Comparison of ENCODE assay signal across 14 cellular contexts in genomic region chr6:129440691-129441090, GRCh38.
DNase-seq lines count a peak whose midpoint lies in the region; ATAC-seq, FAIRE-seq and TF ChIP-seq lines count a peak whose summit lies in the region.
"Had no signal": no experiment of that assay in that cellular context is flagged by ENCODE, and none has a peak within 500 bp of the region (broad histone marks: within the 10 kb centered on the region; RNA-seq: fewer than 3 reads in every experiment).

No MANE protein-coding gene starts in this region.

- H3K9me2 ChIP-seq in hepatocyte (replicated peaks; ENCODE audit: insufficient read depth): no peaks in the 10 kb centered on the region

- TF ChIP-seq RAD21 in IMR-90 (IDR thresholded peaks at IDR 0.05; ENCODE audit: low read length): no peak

- H3K9me3 ChIP-seq in IMR-90 (ENCODE audit: control insufficient read depth, insufficient read depth, low read length): no peaks in the 10 kb centered on the region
- no peaks in the 10 kb centered on the region for H3K9me3 ChIP-seq in hepatocyte (ENCODE audit: low read depth)
- no peaks in the 10 kb centered on the region for H3K9me3 ChIP-seq in CD8-positive, alpha-beta T cell (ENCODE audit: low read length)
- H3K9me3 ChIP-seq: transverse colon had no signal

- H3K27ac ChIP-seq in IMR-90 (ENCODE audit: insufficient read depth, low read length) (no peak overlapping the region), hepatocyte (no peak overlapping the region)
- no peak overlapping the region for H3K27ac ChIP-seq in CD8-positive, alpha-beta T cell (ENCODE audit: low read depth, low read length)
- H3K27ac ChIP-seq: transverse colon had no signal

- no peaks in the 10 kb centered on the region for H3K4me1 Mint-ChIP-seq in type B pancreatic cell (ENCODE audit: unreplicated experiment)
- H3K4me1 Mint-ChIP-seq in CD8-positive, alpha-beta T cell (ENCODE audit: low read depth): peaks cover 7% of the 10 kb centered on the region

- H3K9me3 Mint-ChIP-seq in type B pancreatic cell: no peaks in the 10 kb centered on the region
- no peaks in the 10 kb centered on the region for H3K9me3 Mint-ChIP-seq in CD8-positive, alpha-beta T cell
- H3K9me3 Mint-ChIP-seq: CD4-positive, alpha-beta T cell had no signal

- H3K79me2 ChIP-seq in hepatocyte: no peaks in the 10 kb centered on the region

- H4K5ac ChIP-seq in IMR-90 (ENCODE audit: low read depth, low read length): no peak overlapping the region

- H4K8ac ChIP-seq in IMR-90 (ENCODE audit: low read depth in 2 of 2, low read length in 2 of 2): no peak overlapping the region

- no peak overlapping the region for H2BK5ac ChIP-seq in IMR-90 (ENCODE audit: low read depth, low read length, poor library complexity, severe bottlenecking)

- no peak overlapping the region for H2AK9ac ChIP-seq in IMR-90 (replicated peaks; ENCODE audit: low read depth, low read length, poor library complexity)

- DNase-seq in AG20443 (ENCODE audit: low spot score) (peak; percentile 29), IMR-90 (peak; percentile 20), astrocyte of the spinal cord (ENCODE audit: low read depth, low spot score) (peak; percentile 78), hepatocyte (ENCODE audit: low spot score) (peak; percentile 19), type B pancreatic cell (ENCODE audit: extremely low spot score, unreplicated experiment) (no peak), GM12891 (ENCODE audit: insufficient read length, low spot score) (no peak), NCI-H748 (lab: John Stamatoyannopoulos, UW; ENCODE audit: unreplicated experiment) (no peak)
- DNase-seq in CD8-positive, alpha-beta T cell: no peak
- DNase-seq: CD4-positive, alpha-beta T cell; NCI-H510A; stimulated activated CD4-positive, alpha-beta T cell treated with anti-CD3 and anti-CD28 coated beads, Interleukin-4, amount 100 ng/mL, for 4 hours; transverse colon had no signal

- H3K4me3 Mint-ChIP-seq in type B pancreatic cell: no peak overlapping the region
- no peak overlapping the region for H3K4me3 Mint-ChIP-seq in CD8-positive, alpha-beta T cell
- H3K4me3 Mint-ChIP-seq: activated naive CD8-positive, alpha-beta T cell; CD4-positive, alpha-beta T cell had no signal

- no peak for TF ChIP-seq POLR2A in IMR-90 (IDR thresholded peaks at IDR 0.05; ENCODE audit: low read depth, low read length)
- no peak for TF ChIP-seq POLR2A in GM12891 (IDR thresholded peaks at IDR 0.05; ENCODE audit: low read depth, low read length)

- no peak overlapping the region for H4K91ac ChIP-seq in IMR-90 (ENCODE audit: insufficient read depth, low read depth, low read length)

- no peak overlapping the region for H3K9ac ChIP-seq in IMR-90 (ENCODE audit: low read depth, low read length)

- H2AK5ac ChIP-seq in IMR-90 (ENCODE audit: low read depth, low read length): no peak overlapping the region

- no peaks in the 10 kb centered on the region for H3K36me3 ChIP-seq in IMR-90 (ENCODE audit: control insufficient read depth, insufficient read depth, low read length)
- H3K36me3 ChIP-seq in hepatocyte (replicated peaks; ENCODE audit: insufficient read depth, low read depth): no peaks in the 10 kb centered on the region
- H3K36me3 ChIP-seq in CD8-positive, alpha-beta T cell (ENCODE audit: insufficient read depth, low read length): no peaks in the 10 kb centered on the region
- H3K36me3 ChIP-seq: transverse colon had no signal

- intact Hi-C loops in IMR-90 (cut with micrococcal nuclease): no loop called here
- intact Hi-C loops in CD8-positive, alpha-beta T cell (cut with DNase I, micrococcal nuclease): no loop called here

- H2BK15ac ChIP-seq in IMR-90 (ENCODE audit: low read depth, low read length): no peak overlapping the region

- WGBS in IMR-90 (ENCODE audit: extremely low coverage in 2 of 2, insufficient read length in 1 of 2), 2 experiments: 0% methylated on average over 1 of the region's 8 CpGs; no CpG with 5 or more reads in 1 of the 2 experiments
- 28% methylated on average over 8 of the region's 8 CpGs for WGBS in hepatocyte (ENCODE audit: low lambda C conversion rate, missing lambda C conversion rate)

- no peaks in the 10 kb centered on the region for H3K9me1 ChIP-seq in IMR-90 (ENCODE audit: insufficient read depth, low read length)

- dilution Hi-C loops in IMR-90 (cut with HindIII; ENCODE audit: low sequenced_read_pairs, unreplicated experiment): no loop called here

- no peak overlapping the region for H3K56ac ChIP-seq in IMR-90 (ENCODE audit: extremely low read depth, insufficient read depth, low read length)

- H2AFZ ChIP-seq in IMR-90 (replicated peaks; ENCODE audit: low read length, poor library complexity): peak overlapping the region; percentile 5
- no peak overlapping the region for H2AFZ ChIP-seq in hepatocyte

- H3K4me1 ChIP-seq in IMR-90 (ENCODE audit: control insufficient read depth, insufficient read depth, low read length) (no peaks in the 10 kb centered on the region), hepatocyte (ENCODE audit: insufficient read depth) (no peaks in the 10 kb centered on the region)
- H3K4me1 ChIP-seq in CD8-positive, alpha-beta T cell (ENCODE audit: insufficient read depth, low read length): no peaks in the 10 kb centered on the region
- H3K4me1 ChIP-seq: transverse colon had no signal

- H4K20me1 ChIP-seq in IMR-90 (ENCODE audit: insufficient read depth, low read length): no peaks in the 10 kb centered on the region
- H4K20me1 ChIP-seq in hepatocyte (ENCODE audit: insufficient read depth, poor library complexity, severe bottlenecking): no peaks in the 10 kb centered on the region

- no peak overlapping the region for H3K27ac Mint-ChIP-seq in type B pancreatic cell
- H3K27ac Mint-ChIP-seq in CD8-positive, alpha-beta T cell: no peak overlapping the region
- H3K27ac Mint-ChIP-seq: activated naive CD8-positive, alpha-beta T cell; CD4-positive, alpha-beta T cell had no signal

- H3K79me1 ChIP-seq in IMR-90 (ENCODE audit: low read depth in 1 of 2, low read length in 2 of 2): no peaks in the 10 kb centered on the region

- no peak overlapping the region for H3K14ac ChIP-seq in IMR-90 (replicated peaks; ENCODE audit: low read depth, low read length)

- POLR2A ChIA-PET in IMR-90 (lab: Charles Lee; ENCODE audit: unreplicated experiment): no interaction called here
- POLR2A ChIA-PET in CD8-positive, alpha-beta T cell (lab: Charles Lee): no interaction called here

- no peak for TF ChIP-seq CTCF in IMR-90 (conservative IDR thresholded peaks at IDR 0.05; ENCODE audit: low read depth, low read length)
- peak; percentile 18 for TF ChIP-seq CTCF in astrocyte of the spinal cord (IDR thresholded peaks at IDR 0.05; ENCODE audit: low read depth, low read length)
- TF ChIP-seq CTCF in hepatocyte (IDR thresholded peaks at IDR 0.05; ENCODE audit: poor library complexity): no peak
- no peak for TF ChIP-seq CTCF in type B pancreatic cell (conservative IDR thresholded peaks at IDR 0.05)
- no peak for TF ChIP-seq CTCF in CD8-positive, alpha-beta T cell (IDR thresholded peaks at IDR 0.05)

- H3K27me3 ChIP-seq in IMR-90 (ENCODE audit: control insufficient read depth, insufficient read depth, low read length) (no peaks in the 10 kb centered on the region), hepatocyte (no peaks in the 10 kb centered on the region)
- H3K27me3 ChIP-seq in CD8-positive, alpha-beta T cell (ENCODE audit: insufficient read depth, low read length): no peaks in the 10 kb centered on the region
- H3K27me3 ChIP-seq: transverse colon had no signal

- in situ Hi-C loops in IMR-90 (cut with MboI; ENCODE audit: low sequenced_read_pairs): no loop called here
- in situ Hi-C loops in astrocyte of the spinal cord (cut with HindIII; ENCODE audit: low sequenced_read_pairs): no loop called here

- H3K4me2 ChIP-seq in IMR-90 (ENCODE audit: low read depth, low read length): no peak overlapping the region
- H3K4me2 ChIP-seq in hepatocyte: no peak overlapping the region

- FAIRE-seq in GM12891 (lab: Jason Lieb, UNC): no peak

- CTCF ChIA-PET in IMR-90 (lab: Yijun Ruan, JAX): no interaction called here
- CTCF ChIA-PET in CD8-positive, alpha-beta T cell (lab: Charles Lee): no interaction called here

- H3K36me3 Mint-ChIP-seq in type B pancreatic cell: no peaks in the 10 kb centered on the region
- H3K36me3 Mint-ChIP-seq in CD8-positive, alpha-beta T cell: no peaks in the 10 kb centered on the region

- no peak overlapping the region for H3K4me3 ChIP-seq in IMR-90 (ENCODE audit: insufficient read depth, low read depth, low read length)
- H3K4me3 ChIP-seq in astrocyte of the spinal cord (ENCODE audit: low read depth, low read length): no peak overlapping the region
- no peak overlapping the region for H3K4me3 ChIP-seq in hepatocyte
- no peak overlapping the region for H3K4me3 ChIP-seq in CD8-positive, alpha-beta T cell (ENCODE audit: low read depth, low read length)
- H3K4me3 ChIP-seq: transverse colon had no signal

- no peak overlapping the region for H3K4ac ChIP-seq in IMR-90 (ENCODE audit: low read depth, low read length)

- ATAC-seq in IMR-90 (ENCODE audit: low read depth): no peak; the same call in 1 of the 2 replicates
- no peak for ATAC-seq in CD8-positive, alpha-beta T cell
- ATAC-seq: activated CD4-positive, CD25-positive, alpha-beta regulatory T cell treated with anti-CD3 and anti-CD28 coated beads, Interleukin-2, amount 50 U/mL, for 24 hours had no signal

- H2BK20ac ChIP-seq in IMR-90 (ENCODE audit: low read depth, low read length): no peak overlapping the region

- H2BK120ac ChIP-seq in IMR-90 (ENCODE audit: low read depth, low read length): no peak overlapping the region

- BruUV-seq in IMR-90 (replicated peaks; lab: Mats Ljungman, UMichigan): no TSS peak

- H3K23ac ChIP-seq in IMR-90 (ENCODE audit: low read depth, low read length): no peak overlapping the region

- H3K27me3 Mint-ChIP-seq in type B pancreatic cell: no peaks in the 10 kb centered on the region
- H3K27me3 Mint-ChIP-seq in CD8-positive, alpha-beta T cell (ENCODE audit: low read depth): peaks cover 2% of the 10 kb centered on the region
- H3K27me3 Mint-ChIP-seq: activated naive CD8-positive, alpha-beta T cell; CD4-positive, alpha-beta T cell had no signal

- H3K18ac ChIP-seq in IMR-90 (ENCODE audit: low read depth, low read length): no peak overlapping the region

TF ChIP-seq in IMR-90, 13 proteins besides CTCF, POLR2A, EP300 and RAD21 (continues in another document):
- TF ChIP-seq MAZ (IDR thresholded peaks at IDR 0.05; ENCODE audit: borderline replicate concordance, low read depth, low read length): no peak

TF ChIP-seq in GM12891, 5 proteins besides CTCF, POLR2A, EP300 and RAD21:
- TF ChIP-seq POLR2AphosphoS5 (IDR thresholded peaks at IDR 0.05; ENCODE audit: low read depth, low read length) (no peak), PAX5 (IDR thresholded peaks at IDR 0.05; ENCODE audit: insufficient read depth, low read length, severe bottlenecking) (no peak), TAF1 (IDR thresholded peaks at IDR 0.05; ENCODE audit: low read depth, low read length) (no peak), POU2F2 (IDR thresholded peaks at IDR 0.05; ENCODE audit: low read depth, low read length) (no peak), SPI1 (IDR thresholded peaks at IDR 0.05; ENCODE audit: low read depth, low read length) (no peak)

Comparison
In these comparisons a context has a peak if more than half of its experiments do, and no peak if none do; other contexts are left out.
1. DNase-seq: peak in AG20443 (single experiment), IMR-90 (single experiment), astrocyte of the spinal cord (single experiment) and hepatocyte (single experiment); none in type B pancreatic cell (single experiment), GM12891 (single experiment), NCI-H748 (single experiment) and CD8-positive, alpha-beta T cell (0 of 7).